Comparison of ENCODE assay signal across 20 cellular contexts in genomic region chr1:116533425-116533820, GRCh38.
"Had no signal": no experiment of that assay in that cellular context is flagged by ENCODE, and none has a peak within 500 bp of the region (broad histone marks: within the 10 kb centered on the region; RNA-seq: fewer than 3 reads in every experiment).

No MANE protein-coding gene starts in this region.

- H3K27ac Mint-ChIP-seq: progenitor cell of endocrine pancreas; stimulated activated effector memory CD8-positive, alpha-beta T cell treated with anti-CD3 and anti-CD28 coated beads, Interleukin-12 subunit alpha, Interleukin-12 subunit beta, amount 100 ng/mL, for 72 hours; type B pancreatic cell had no signal

- H3K27me3 ChIP-seq: esophagus muscularis mucosa, right lobe of liver, testis, tibial artery had no signal

- H3K4me3 Mint-ChIP-seq: natural killer cell; stimulated activated effector memory CD8-positive, alpha-beta T cell treated with anti-CD3 and anti-CD28 coated beads, Interleukin-12 subunit alpha, Interleukin-12 subunit beta, amount 100 ng/mL, for 72 hours; type B pancreatic cell had no signal

- H3K9me3 ChIP-seq: esophagus muscularis mucosa, lower lobe of right lung, right lobe of liver, testis, tibial artery had no signal

- H3K9me3 Mint-ChIP-seq: natural killer cell had no signal

- DNase-seq: cerebellar nuclear complex; effector memory CD4-positive, alpha-beta T cell; foreskin melanocyte; hypothalamus; left ventricle myocardium superior; lower lobe of right lung; natural killer cell; right lobe of liver; stimulated activated CD4-positive, alpha-beta T cell treated with anti-CD3 and anti-CD28 coated beads, Interleukin-2, amount 100 ng/mL, for 24 hours; stimulated activated CD4-positive, alpha-beta T cell treated with anti-CD3 and anti-CD28 coated beads, Interleukin-4, amount 100 ng/mL, for 24 hours; stimulated activated naive CD8-positive, alpha-beta T cell treated with anti-CD3 and anti-CD28 coated beads, Interleukin-15, Interleukin-2, amounts not matched to agents 100 U/mL and 50 U/mL, for 24 hours; substantia nigra; testis; tibial artery had no signal

- H3K4me2 ChIP-seq: smooth muscle cell had no signal

- H3K4me1 ChIP-seq: esophagus muscularis mucosa, lower lobe of right lung, parathyroid adenoma, right lobe of liver, testis, tibial artery had no signal

- H3K4me3 ChIP-seq: esophagus muscularis mucosa, lower lobe of right lung, right lobe of liver, smooth muscle cell, tibial artery had no signal

- H3K27me3 Mint-ChIP-seq: progenitor cell of endocrine pancreas, type B pancreatic cell had no signal

- H3K79me2 ChIP-seq: parathyroid adenoma had no signal

- H3K27ac ChIP-seq: esophagus muscularis mucosa, parathyroid adenoma, right lobe of liver, testis, tibial artery had no signal

- H2AFZ ChIP-seq: parathyroid adenoma had no signal
